In the genomic region with DNA sequence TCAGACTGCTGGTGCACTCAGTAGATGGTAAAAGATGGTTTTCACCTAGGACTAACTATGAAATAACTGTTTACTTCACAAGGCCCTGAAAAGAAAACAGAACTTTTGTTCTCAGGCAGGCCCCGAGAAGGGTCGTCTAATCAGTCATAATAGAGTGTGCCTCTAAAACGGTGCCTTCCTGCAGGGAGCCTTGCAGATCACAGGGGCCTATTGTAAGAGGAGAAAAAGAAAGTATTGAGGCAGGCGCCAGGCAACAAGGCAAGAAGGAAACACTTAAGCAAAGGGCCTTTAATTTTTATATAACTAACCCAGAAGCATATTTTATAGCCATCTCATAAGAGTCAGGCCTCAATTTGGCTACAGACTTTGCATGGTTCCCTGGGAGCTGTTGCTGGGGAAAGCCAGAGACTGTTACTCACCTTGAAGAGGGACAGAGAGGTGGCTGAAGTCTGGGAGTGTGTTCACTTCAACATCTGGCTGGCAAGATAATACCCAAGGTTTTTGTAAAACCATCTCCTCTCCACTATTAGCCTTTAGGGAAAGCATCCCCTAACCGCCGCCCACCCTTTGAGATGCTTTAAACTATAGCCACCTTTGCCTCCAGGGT, we compare ENCODE assay signal across 2 cellular contexts.
TF ChIP-seq lines count a peak whose summit lies in the region.

No MANE protein-coding gene starts in this region.

TF ChIP-seq in SK-N-SH treated with all-trans-retinoic acid at 6 μM for 48 hours, 23 proteins besides CTCF, POLR2A, EP300 and RAD21 (continued from another document):
- TF ChIP-seq, protein P1, sequence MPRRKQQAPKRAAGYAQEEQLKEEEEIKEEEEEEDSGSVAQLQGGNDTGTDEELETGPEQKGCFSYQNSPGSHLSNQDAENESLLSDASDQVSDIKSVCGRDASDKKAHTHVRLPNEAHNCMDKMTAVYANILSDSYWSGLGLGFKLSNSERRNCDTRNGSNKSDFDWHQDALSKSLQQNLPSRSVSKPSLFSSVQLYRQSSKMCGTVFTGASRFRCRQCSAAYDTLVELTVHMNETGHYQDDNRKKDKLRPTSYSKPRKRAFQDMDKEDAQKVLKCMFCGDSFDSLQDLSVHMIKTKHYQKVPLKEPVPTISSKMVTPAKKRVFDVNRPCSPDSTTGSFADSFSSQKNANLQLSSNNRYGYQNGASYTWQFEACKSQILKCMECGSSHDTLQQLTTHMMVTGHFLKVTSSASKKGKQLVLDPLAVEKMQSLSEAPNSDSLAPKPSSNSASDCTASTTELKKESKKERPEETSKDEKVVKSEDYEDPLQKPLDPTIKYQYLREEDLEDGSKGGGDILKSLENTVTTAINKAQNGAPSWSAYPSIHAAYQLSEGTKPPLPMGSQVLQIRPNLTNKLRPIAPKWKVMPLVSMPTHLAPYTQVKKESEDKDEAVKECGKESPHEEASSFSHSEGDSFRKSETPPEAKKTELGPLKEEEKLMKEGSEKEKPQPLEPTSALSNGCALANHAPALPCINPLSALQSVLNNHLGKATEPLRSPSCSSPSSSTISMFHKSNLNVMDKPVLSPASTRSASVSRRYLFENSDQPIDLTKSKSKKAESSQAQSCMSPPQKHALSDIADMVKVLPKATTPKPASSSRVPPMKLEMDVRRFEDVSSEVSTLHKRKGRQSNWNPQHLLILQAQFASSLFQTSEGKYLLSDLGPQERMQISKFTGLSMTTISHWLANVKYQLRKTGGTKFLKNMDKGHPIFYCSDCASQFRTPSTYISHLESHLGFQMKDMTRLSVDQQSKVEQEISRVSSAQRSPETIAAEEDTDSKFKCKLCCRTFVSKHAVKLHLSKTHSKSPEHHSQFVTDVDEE (CRISPR knock-in tag; IDR thresholded peaks at IDR 0.05): no peak
- TF ChIP-seq CSDC2 (CRISPR knock-in tag; IDR thresholded peaks at IDR 0.05): no peak
- no peak for TF ChIP-seq OSR1 (CRISPR knock-in tag; IDR thresholded peaks at IDR 0.05)
- TF ChIP-seq ZFP3 (CRISPR knock-in tag; IDR thresholded peaks at IDR 0.05): no peak
- TF ChIP-seq TCF4 (CRISPR knock-in tag; IDR thresholded peaks at IDR 0.05; ENCODE audit: borderline replicate concordance): no peak
- TF ChIP-seq, protein P2, sequence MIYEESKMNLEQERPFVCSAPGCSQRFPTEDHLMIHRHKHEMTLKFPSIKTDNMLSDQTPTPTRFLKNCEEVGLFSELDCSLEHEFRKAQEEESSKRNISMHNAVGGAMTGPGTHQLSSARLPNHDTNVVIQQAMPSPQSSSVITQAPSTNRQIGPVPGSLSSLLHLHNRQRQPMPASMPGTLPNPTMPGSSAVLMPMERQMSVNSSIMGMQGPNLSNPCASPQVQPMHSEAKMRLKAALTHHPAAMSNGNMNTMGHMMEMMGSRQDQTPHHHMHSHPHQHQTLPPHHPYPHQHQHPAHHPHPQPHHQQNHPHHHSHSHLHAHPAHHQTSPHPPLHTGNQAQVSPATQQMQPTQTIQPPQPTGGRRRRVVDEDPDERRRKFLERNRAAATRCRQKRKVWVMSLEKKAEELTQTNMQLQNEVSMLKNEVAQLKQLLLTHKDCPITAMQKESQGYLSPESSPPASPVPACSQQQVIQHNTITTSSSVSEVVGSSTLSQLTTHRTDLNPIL (CRISPR knock-in tag; IDR thresholded peaks at IDR 0.05; ENCODE audit: low read depth): no peak
- TF ChIP-seq RARB (CRISPR knock-in tag; IDR thresholded peaks at IDR 0.05): no peak
- TF ChIP-seq, protein P3, sequence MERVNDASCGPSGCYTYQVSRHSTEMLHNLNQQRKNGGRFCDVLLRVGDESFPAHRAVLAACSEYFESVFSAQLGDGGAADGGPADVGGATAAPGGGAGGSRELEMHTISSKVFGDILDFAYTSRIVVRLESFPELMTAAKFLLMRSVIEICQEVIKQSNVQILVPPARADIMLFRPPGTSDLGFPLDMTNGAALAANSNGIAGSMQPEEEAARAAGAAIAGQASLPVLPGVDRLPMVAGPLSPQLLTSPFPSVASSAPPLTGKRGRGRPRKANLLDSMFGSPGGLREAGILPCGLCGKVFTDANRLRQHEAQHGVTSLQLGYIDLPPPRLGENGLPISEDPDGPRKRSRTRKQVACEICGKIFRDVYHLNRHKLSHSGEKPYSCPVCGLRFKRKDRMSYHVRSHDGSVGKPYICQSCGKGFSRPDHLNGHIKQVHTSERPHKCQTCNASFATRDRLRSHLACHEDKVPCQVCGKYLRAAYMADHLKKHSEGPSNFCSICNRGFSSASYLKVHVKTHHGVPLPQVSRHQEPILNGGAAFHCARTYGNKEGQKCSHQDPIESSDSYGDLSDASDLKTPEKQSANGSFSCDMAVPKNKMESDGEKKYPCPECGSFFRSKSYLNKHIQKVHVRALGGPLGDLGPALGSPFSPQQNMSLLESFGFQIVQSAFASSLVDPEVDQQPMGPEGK (CRISPR knock-in tag; IDR thresholded peaks at IDR 0.05; ENCODE audit: borderline replicate concordance): no peak
- TF ChIP-seq, protein P4, sequence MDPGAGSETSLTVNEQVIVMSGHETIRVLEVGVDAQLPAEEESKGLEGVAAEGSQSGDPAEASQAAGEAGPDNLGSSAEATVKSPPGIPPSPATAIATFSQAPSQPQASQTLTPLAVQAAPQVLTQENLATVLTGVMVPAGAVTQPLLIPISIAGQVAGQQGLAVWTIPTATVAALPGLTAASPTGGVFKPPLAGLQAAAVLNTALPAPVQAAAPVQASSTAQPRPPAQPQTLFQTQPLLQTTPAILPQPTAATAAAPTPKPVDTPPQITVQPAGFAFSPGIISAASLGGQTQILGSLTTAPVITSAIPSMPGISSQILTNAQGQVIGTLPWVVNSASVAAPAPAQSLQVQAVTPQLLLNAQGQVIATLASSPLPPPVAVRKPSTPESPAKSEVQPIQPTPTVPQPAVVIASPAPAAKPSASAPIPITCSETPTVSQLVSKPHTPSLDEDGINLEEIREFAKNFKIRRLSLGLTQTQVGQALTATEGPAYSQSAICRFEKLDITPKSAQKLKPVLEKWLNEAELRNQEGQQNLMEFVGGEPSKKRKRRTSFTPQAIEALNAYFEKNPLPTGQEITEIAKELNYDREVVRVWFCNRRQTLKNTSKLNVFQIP (CRISPR knock-in tag; IDR thresholded peaks at IDR 0.05; ENCODE audit: borderline replicate concordance, low read depth): no peak
- no peak for TF ChIP-seq ZNF70 (CRISPR knock-in tag; IDR thresholded peaks at IDR 0.05)
- TF ChIP-seq ISL1 (CRISPR knock-in tag; IDR thresholded peaks at IDR 0.05): no peak
TF ChIP-seq in SK-N-SH treated with all-trans-retinoic acid at 6 μM for 48 hours: peak in this region for 0.

TF ChIP-seq in SK-N-SH, 30 proteins besides CTCF, POLR2A, EP300 and RAD21:
- TF ChIP-seq, protein P5, sequence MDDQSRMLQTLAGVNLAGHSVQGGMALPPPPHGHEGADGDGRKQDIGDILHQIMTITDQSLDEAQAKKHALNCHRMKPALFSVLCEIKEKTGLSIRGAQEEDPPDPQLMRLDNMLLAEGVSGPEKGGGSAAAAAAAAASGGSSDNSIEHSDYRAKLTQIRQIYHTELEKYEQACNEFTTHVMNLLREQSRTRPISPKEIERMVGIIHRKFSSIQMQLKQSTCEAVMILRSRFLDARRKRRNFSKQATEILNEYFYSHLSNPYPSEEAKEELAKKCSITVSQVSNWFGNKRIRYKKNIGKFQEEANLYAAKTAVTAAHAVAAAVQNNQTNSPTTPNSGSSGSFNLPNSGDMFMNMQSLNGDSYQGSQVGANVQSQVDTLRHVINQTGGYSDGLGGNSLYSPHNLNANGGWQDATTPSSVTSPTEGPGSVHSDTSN (IDR thresholded peaks at IDR 0.05): no peak
- TF ChIP-seq POLR2AphosphoS5 (IDR thresholded peaks at IDR 0.05; ENCODE audit: low read depth, low read length): no peak
- TF ChIP-seq, protein P6, sequence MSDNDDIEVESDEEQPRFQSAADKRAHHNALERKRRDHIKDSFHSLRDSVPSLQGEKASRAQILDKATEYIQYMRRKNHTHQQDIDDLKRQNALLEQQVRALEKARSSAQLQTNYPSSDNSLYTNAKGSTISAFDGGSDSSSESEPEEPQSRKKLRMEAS (IDR thresholded peaks at IDR 0.05; ENCODE audit: low read depth): no peak
- TF ChIP-seq NFIC (IDR thresholded peaks at IDR 0.05; ENCODE audit: borderline replicate concordance): no peak
- TF ChIP-seq, protein P7, sequence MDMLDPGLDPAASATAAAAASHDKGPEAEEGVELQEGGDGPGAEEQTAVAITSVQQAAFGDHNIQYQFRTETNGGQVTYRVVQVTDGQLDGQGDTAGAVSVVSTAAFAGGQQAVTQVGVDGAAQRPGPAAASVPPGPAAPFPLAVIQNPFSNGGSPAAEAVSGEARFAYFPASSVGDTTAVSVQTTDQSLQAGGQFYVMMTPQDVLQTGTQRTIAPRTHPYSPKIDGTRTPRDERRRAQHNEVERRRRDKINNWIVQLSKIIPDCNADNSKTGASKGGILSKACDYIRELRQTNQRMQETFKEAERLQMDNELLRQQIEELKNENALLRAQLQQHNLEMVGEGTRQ (IDR thresholded peaks at IDR 0.05; ENCODE audit: borderline replicate concordance, low read depth, low read length): no peak
- TF ChIP-seq SIN3A (IDR thresholded peaks at IDR 0.05; ENCODE audit: borderline replicate concordance, low read depth, low read length): no peak
- TF ChIP-seq FOSL2 (IDR thresholded peaks at IDR 0.05; ENCODE audit: borderline replicate concordance, low read depth): no peak
- no peak for TF ChIP-seq EZH2phosphoT487 (IDR thresholded peaks at IDR 0.05; ENCODE audit: borderline replicate concordance, low read depth)
- no peak for TF ChIP-seq TCF12 (IDR thresholded peaks at IDR 0.05)
- no peak for TF ChIP-seq TEAD4 (IDR thresholded peaks at IDR 0.05; ENCODE audit: borderline replicate concordance, insufficient read depth)
